15 cellular contexts compared by ENCODE assay signal in genomic region chr1:88979054-88979748, GRCh38. TPM values are rescaled to one million over a fixed set of nuclear protein-coding genes. Genes with fewer than 3 reads are reported as not detected.
A peak's percentile ranks its signal among the peaks of the same experiment; 100 is the strongest.
DNase-seq lines count a peak whose midpoint lies in the region; ATAC-seq lines count a peak whose summit lies in the region.
"Had no signal": no experiment of that assay in that cellular context is flagged by ENCODE, and none has a peak within 500 bp of the region (broad histone marks: within the 10 kb centered on the region; RNA-seq: fewer than 3 reads in every experiment).

No MANE protein-coding gene starts in this region.

- peaks cover 9% of the 10 kb centered on the region for H3K36me3 Mint-ChIP-seq in activated naive CD8-positive, alpha-beta T cell

- peaks cover 52% of the 10 kb centered on the region for H3K4me1 Mint-ChIP-seq in activated naive CD8-positive, alpha-beta T cell (ENCODE audit: low read depth)

- peak; percentile 70 for DNase-seq in Daoy (ENCODE audit: low read depth)
- peak; percentile 29 for DNase-seq in kidney tubule cell (ENCODE audit: low spot score)
- no peak for DNase-seq in stimulated activated CD4-positive, alpha-beta T cell treated with anti-CD3 and anti-CD28 coated beads, Interleukin-1b, Interleukin-23, amount 100 ng/mL, for 48 hours
- no peak for DNase-seq in midbrain (lab: John Stamatoyannopoulos, UW)
- DNase-seq in AML-193 (lab: John Stamatoyannopoulos, UW) = no peak
- DNase-seq: activated effector memory CD4-positive, alpha-beta T cell treated with Interleukin-2 at 50 U/mL for 16 hours; DMS53; effector memory CD8-positive, alpha-beta T cell; foreskin melanocyte; KG1; NCI-H1436; NCI-H510A had no signal

- H3K27me3 Mint-ChIP-seq in activated naive CD8-positive, alpha-beta T cell = no peaks in the 10 kb centered on the region
- H3K27me3 Mint-ChIP-seq: effector memory CD8-positive, alpha-beta T cell had no signal

- ATAC-seq in HG03432 (IDR thresholded peaks at IDR 0.05; ENCODE audit: unreplicated experiment) = peak; percentile 49
- ATAC-seq: effector memory CD8-positive, alpha-beta T cell; HCT116 had no signal

- no peaks in the 10 kb centered on the region for H3K9me3 Mint-ChIP-seq in activated naive CD8-positive, alpha-beta T cell (ENCODE audit: low read depth)
- H3K9me3 Mint-ChIP-seq: effector memory CD8-positive, alpha-beta T cell had no signal

- H3K4me3 Mint-ChIP-seq in activated naive CD8-positive, alpha-beta T cell = peak overlapping the region; percentile 2
- H3K4me3 Mint-ChIP-seq: effector memory CD8-positive, alpha-beta T cell had no signal

- H3K27ac Mint-ChIP-seq in activated naive CD8-positive, alpha-beta T cell = peak overlapping the region; percentile 2

RNA-seq across cellular contexts. Expression of gene KYAT3, which starts 13.2 kb away (rescaled TPM):
- 30.7 and 34.9 TPM in 2 replicates for total RNA-seq in Daoy (2014; rRNA removed; shearing (Covaris generic))

RNA-seq across cellular contexts. Expression of gene RBMXL1, which starts 13.2 kb away (rescaled TPM):
- total RNA-seq in Daoy (2014; rRNA removed; shearing (Covaris generic)) = 14.1 and 16.5 TPM in 2 replicates

RNA-seq across cellular contexts. Expression of gene GBP3, which starts 43.5 kb away (rescaled TPM):
- total RNA-seq in Daoy (2014; rRNA removed; shearing (Covaris generic)) = 42.0 and 65.3 TPM in 2 replicates

Comparison
In these comparisons a context has a peak if more than half of its experiments do, and no peak if none do; other contexts are left out.
1. DNase-seq: peak in Daoy (single experiment) and kidney tubule cell (single experiment); none in stimulated activated CD4-positive, alpha-beta T cell treated with anti-CD3 and anti-CD28 coated beads, Interleukin-1b, Interleukin-23, amount 100 ng/mL, for 48 hours (single experiment), midbrain (single experiment) and AML-193 (0 of 2).